Comparison of ENCODE assay signal across 8 cellular contexts in the genomic region with DNA sequence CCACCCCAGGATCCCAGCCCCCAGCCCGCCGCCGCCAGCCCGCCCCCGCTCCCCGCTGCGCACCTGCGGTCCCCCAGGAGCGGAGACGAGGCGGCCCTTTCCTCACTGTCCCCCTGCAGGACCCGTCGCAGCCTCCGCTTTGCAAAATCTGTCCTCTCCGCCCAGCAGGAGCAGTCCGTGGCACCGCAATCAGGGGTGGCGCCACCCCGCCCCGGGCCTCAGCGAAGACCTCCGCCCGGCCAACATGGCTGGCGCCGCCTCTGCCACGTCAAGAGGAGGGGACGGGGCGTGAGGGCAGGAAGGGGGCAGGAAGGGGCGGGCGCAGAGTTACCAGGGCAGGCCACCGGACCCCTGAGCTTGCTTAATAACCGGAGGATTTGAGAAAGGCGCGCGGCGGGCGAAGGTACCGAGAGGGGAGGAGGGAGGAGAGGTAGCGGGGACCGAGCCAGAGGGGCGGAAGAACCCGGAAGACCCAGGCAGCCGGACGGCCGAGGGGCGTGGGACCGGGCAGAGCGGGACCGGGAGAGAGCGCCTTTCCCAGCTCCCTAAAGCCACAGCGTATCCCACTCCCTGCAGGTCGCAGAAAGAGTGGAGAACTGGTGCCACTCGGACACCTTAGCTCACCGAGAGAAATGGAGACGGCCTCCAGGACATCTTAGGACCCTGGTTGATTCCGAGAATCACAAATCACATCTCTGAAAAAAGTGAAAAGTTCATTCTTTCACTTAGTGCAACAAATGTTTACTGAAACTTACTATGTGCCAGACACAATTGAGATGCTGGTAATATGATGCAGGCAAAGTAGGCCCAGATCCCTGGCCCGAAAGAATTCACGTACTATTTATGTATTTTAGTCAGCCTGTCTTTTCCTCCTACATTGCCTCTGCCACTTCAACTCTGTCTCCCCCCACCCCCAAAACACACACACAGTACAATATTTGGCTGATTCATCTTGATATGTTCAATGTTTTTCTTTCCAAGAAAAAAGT. TPM values are rescaled to one million over a fixed set of nuclear protein-coding genes. Genes with fewer than 3 reads are reported as not detected.
DNase-seq lines count a peak whose midpoint lies in the region; ATAC-seq and TF ChIP-seq lines count a peak whose summit lies in the region.

Gene SEC23A (minus strand): TSS at position 267 of the 989 bp plus-strand sequence. CDS start 7,117 bp downstream, outside the sequence.

- H3K4me3 ChIP-seq in right atrium auricular region (peak within 1 kb of the TSS; percentile 71 to 95), uterus (peak within 1 kb of the TSS; percentile 86 to 87)

- H3K9me3 ChIP-seq in T-helper 17 cell (ENCODE audit: control insufficient read depth, low read length, poor library complexity, severe bottlenecking): no peaks in the 10 kb centered on the region
- no peaks in the 10 kb centered on the region for H3K9me3 ChIP-seq in right atrium auricular region
- H3K9me3 ChIP-seq in uterus: no peaks in the 10 kb centered on the region

- H3K27me3 Mint-ChIP-seq in T-helper 17 cell: no peaks in the 10 kb centered on the region

- DNase-seq in NCI-H1694 (lab: John Stamatoyannopoulos, UW): peak; percentile 62
- DNase-seq in T-helper 17 cell: peak; percentile 66 to 83 (median 82)
- DNase-seq in amygdala (lab: John Stamatoyannopoulos, UW): peak; percentile 29 to 85 (median 70)
- DNase-seq in right atrium auricular region (ENCODE audit: low spot score): peak; percentile 93
- peak; percentile 81 for DNase-seq in putamen (ENCODE audit: low spot score)
- peak; percentile 88 to 90 for DNase-seq in uterus

- peak within 1 kb of the TSS; percentile 93 for H3K27ac Mint-ChIP-seq in T-helper 17 cell

- H3K4me1 Mint-ChIP-seq in T-helper 17 cell: peaks cover 27% of the 10 kb centered on the region

- no peaks in the 10 kb centered on the region for H3K36me3 Mint-ChIP-seq in T-helper 17 cell (ENCODE audit: low read depth)

- peak within 1 kb of the TSS; percentile 97 for H3K4me3 Mint-ChIP-seq in T-helper 17 cell

- H3K27me3 ChIP-seq in right atrium auricular region: no peaks in the 10 kb centered on the region
- no peaks in the 10 kb centered on the region for H3K27me3 ChIP-seq in uterus

- H3K27ac ChIP-seq in right atrium auricular region (peak within 1 kb of the TSS; percentile 97 to 98), uterus (peak within 1 kb of the TSS; percentile 96 to 98)

- peak in 1 of 2 donors; percentile 24 for TF ChIP-seq CTCF in right atrium auricular region (IDR thresholded peaks at IDR 0.05)
- no peak for TF ChIP-seq CTCF in uterus (IDR thresholded peaks at IDR 0.05)

- TF ChIP-seq POLR2A in uterus (IDR thresholded peaks at IDR 0.05): peak; percentile 76 to 87

- ATAC-seq in GM18498 (IDR thresholded peaks at IDR 0.05; ENCODE audit: unreplicated experiment) (peak; percentile 97), HG02885 (IDR thresholded peaks at IDR 0.05; ENCODE audit: poor library complexity, unreplicated experiment) (peak; percentile 95), T-helper 17 cell (peak; percentile 95)

- H3K4me1 ChIP-seq in right atrium auricular region (peaks cover 0 to 35% of the 10 kb centered on the region in 2 donors), uterus (peaks cover 0 to 8% of the 10 kb centered on the region in 2 donors)

- no peaks in the 10 kb centered on the region for H3K36me3 ChIP-seq in right atrium auricular region
- no peaks in the 10 kb centered on the region for H3K36me3 ChIP-seq in uterus

- intact Hi-C loops in uterus (cut with DNase I; ENCODE audit: low total_unique reads): loop anchor here (10.0 kb wide), 1 partner anchor 332 kb away; the partner anchor contains the start of gene FBXO33

RNA-seq across cellular contexts. Expression of gene SEC23A, which starts in this region (rescaled TPM):
- 10 to 100 TPM; 59.8 to 66.5 TPM for total RNA-seq in T-helper 17 cell
- total RNA-seq in right atrium auricular region: 100 to 1,000 TPM in 1 of 2 donors, 10 to 100 TPM in 1; 85.1 to 104 TPM
- 100 to 1,000 TPM; 133 to 322 (median 231) TPM for total RNA-seq in uterus

Comparison
In these comparisons a context has a peak if more than half of its experiments do, and no peak if none do; other contexts are left out.
1. Peak in every context shown above with its lines: DNase-seq, ATAC-seq, H3K4me3 ChIP-seq and H3K27ac ChIP-seq.